Comparison of ENCODE assay signal across 8 cellular contexts in genomic region chrX:40579880-40580536, GRCh38. TPM values are rescaled to one million over a fixed set of nuclear protein-coding genes. Genes with fewer than 3 reads are reported as not detected.
DNase-seq lines count a peak whose midpoint lies in the region; ATAC-seq and TF ChIP-seq lines count a peak whose summit lies in the region.

No MANE protein-coding gene starts in this region.

- ATAC-seq in omental fat pad (ENCODE audit: low FRiP score): peak; percentile 71

- H3K36me3 Mint-ChIP-seq in Calu3 (ENCODE audit: insufficient read depth, unreplicated experiment): peaks cover 26% of the 10 kb centered on the region

- H3K4me3 Mint-ChIP-seq in Calu3 (ENCODE audit: low read depth, unreplicated experiment): peak overlapping the region; percentile 99

- POLR2A ChIA-PET in OCI-LY7 (lab: Charles Lee): interaction anchor here (0.8 to 1.1 kb wide), 3 partner anchors 10 to 475 kb away, joined by 3 to 6 read pairs (median 4); no protein-coding TSS in a partner anchor

- H3K4me3 ChIP-seq in H7 (ENCODE audit: insufficient read depth, low read depth, low read length): peak overlapping the region; percentile 81
- peak overlapping the region; percentile 89 for H3K4me3 ChIP-seq in OCI-LY7 (ENCODE audit: low read depth, low read length, poor library complexity, severe bottlenecking)
- H3K4me3 ChIP-seq in epithelial cell of proximal tubule (ENCODE audit: low read depth, low read length): peak overlapping the region; percentile 74

- intact Hi-C loops in Calu3 (cut with micrococcal nuclease; ENCODE audit: unreplicated experiment): no loop called here
- intact Hi-C loops in OCI-LY7 (cut with micrococcal nuclease; ENCODE audit: unreplicated experiment): loop anchor here (10.0 kb wide), 1 partner anchor 505 kb away; the partner anchor contains the start of gene USP9X

- peak overlapping the region; percentile 89 for H2AFZ ChIP-seq in OCI-LY7 (ENCODE audit: low read length)

- peaks cover 8% of the 10 kb centered on the region for H4K20me1 ChIP-seq in OCI-LY7 (ENCODE audit: insufficient read depth, low read length)

- peak overlapping the region; percentile 86 for H3K27ac Mint-ChIP-seq in Calu3 (ENCODE audit: unreplicated experiment)

- H3K27ac ChIP-seq in OCI-LY7 (ENCODE audit: low read depth, low read length, poor library complexity, severe bottlenecking): peak overlapping the region; percentile 48

- TF ChIP-seq CTCF in Calu3 (IDR thresholded peaks at IDR 0.05; ENCODE audit: unreplicated experiment): no peak
- TF ChIP-seq CTCF in OCI-LY7 (conservative IDR thresholded peaks at IDR 0.05; ENCODE audit: low read length): no peak
- TF ChIP-seq CTCF in epithelial cell of proximal tubule (conservative IDR thresholded peaks at IDR 0.05; ENCODE audit: low read depth, low read length): no peak
- no peak for TF ChIP-seq CTCF in omental fat pad (IDR thresholded peaks at IDR 0.05)

- BruUV-seq in Calu3 (replicated peaks; lab: Mats Ljungman, UMichigan) (no TSS peak), OCI-LY7 (replicated peaks; lab: Mats Ljungman, UMichigan) (no TSS peak)

- no peaks in the 10 kb centered on the region for H3K9me2 ChIP-seq in OCI-LY7 (ENCODE audit: insufficient read depth, low read length)

- no peaks in the 10 kb centered on the region for H3K9me3 Mint-ChIP-seq in Calu3 (ENCODE audit: low read depth, unreplicated experiment)

- H3K4me2 ChIP-seq in OCI-LY7 (ENCODE audit: low read length): peak overlapping the region; percentile 82

- no peaks in the 10 kb centered on the region for H3K27me3 Mint-ChIP-seq in Calu3 (ENCODE audit: unreplicated experiment)

- no peaks in the 10 kb centered on the region for H3K9me3 ChIP-seq in OCI-LY7 (ENCODE audit: low read length)

- CTCF ChIA-PET in Calu3 (lab: Charles Lee) (no interaction called here), OCI-LY7 (lab: Charles Lee; ENCODE audit: unreplicated experiment) (no interaction called here)

- H3K36me3 ChIP-seq in H7 (replicated peaks; ENCODE audit: control insufficient read depth, insufficient read depth, low read length) (no peaks in the 10 kb centered on the region), OCI-LY7 (ENCODE audit: insufficient read depth, low read length) (no peaks in the 10 kb centered on the region)

- H3K4me1 ChIP-seq in OCI-LY7 (ENCODE audit: insufficient read depth, low read length, poor library complexity, severe bottlenecking): peaks cover 11% of the 10 kb centered on the region

- peaks cover 24% of the 10 kb centered on the region; the same call in 1 of the 2 replicates for H3K79me2 ChIP-seq in OCI-LY7 (ENCODE audit: insufficient read depth, low read depth, low read length)

- H3K4me1 Mint-ChIP-seq in Calu3 (ENCODE audit: low read depth, unreplicated experiment): peaks cover 22% of the 10 kb centered on the region

- no peak for DNase-seq in Calu3
- DNase-seq in H7: no peak
- DNase-seq in OCI-LY7 (ENCODE audit: low spot score): peak; percentile 13
- no peak for DNase-seq in epithelial cell of proximal tubule (ENCODE audit: low read depth)
- DNase-seq in omental fat pad (ENCODE audit: low spot score): no peak
- no peak for DNase-seq in mucosa of gallbladder (ENCODE audit: low spot score)
- DNase-seq in COLO829 (ENCODE audit: low spot score): no peak
- DNase-seq in putamen (ENCODE audit: low spot score): no peak

- no peaks in the 10 kb centered on the region for H3K27me3 ChIP-seq in H7 (ENCODE audit: control insufficient read depth, insufficient read depth, low read length)

RNA-seq across cellular contexts. Expression of gene ATP6AP2, which starts 0.8 kb away (rescaled TPM):
- total RNA-seq in Calu3 (2022) (157 and 167 TPM in 2 replicates), OCI-LY7 (2022) (34.9 and 40.4 TPM in 2 replicates), epithelial cell of proximal tubule (60.1 and 74.9 TPM in 2 replicates), omental fat pad (100 to 1,000 TPM in 2 of 4 donors, 10 to 100 TPM in 2; 87.8 to 122 (median 100) TPM), mucosa of gallbladder (111 TPM)
- total RNA-seq in H7 (2014; rRNA removed; shearing (Covaris generic)): 112 and 113 TPM in 2 replicates
- total RNA-seq in OCI-LY7 (2014; rRNA removed; shearing (Covaris generic)): 20.6 and 28.2 TPM in 2 replicates

RNA-seq across cellular contexts. Expression of gene MPC1L, which starts 43.2 kb away (rescaled TPM):
- not detected in 2 replicates for total RNA-seq in Calu3 (2022)
- total RNA-seq in H7 (2014; rRNA removed; shearing (Covaris generic)): not detected in 2 replicates
- total RNA-seq in OCI-LY7 (2014; rRNA removed; shearing (Covaris generic)): not detected in 2 replicates
- not detected in 2 replicates for total RNA-seq in OCI-LY7 (2022)
- total RNA-seq in epithelial cell of proximal tubule: not detected in 2 replicates
- not detected for total RNA-seq in omental fat pad
- total RNA-seq in mucosa of gallbladder: not detected
